31 cellular contexts compared by ENCODE assay signal in the genomic region with DNA sequence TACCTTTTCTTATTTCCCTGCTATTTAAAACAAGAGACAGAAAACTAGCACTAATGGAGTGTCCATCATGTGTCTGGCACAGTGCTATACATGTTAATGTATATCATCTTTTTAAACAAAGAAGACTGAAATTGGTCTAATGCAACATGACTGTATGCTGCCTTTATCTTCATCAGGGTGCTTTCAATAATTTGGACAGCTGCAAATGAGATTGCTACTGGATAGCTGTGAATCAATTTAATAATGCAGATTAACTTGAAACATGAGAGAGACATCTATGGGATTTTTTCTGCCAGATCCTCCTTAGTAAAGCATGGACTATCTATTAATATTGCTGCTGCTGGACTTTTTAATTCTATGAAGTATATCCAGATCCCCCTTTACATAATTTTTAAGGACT.
"Had no signal": no experiment of that assay in that cellular context is flagged by ENCODE, and none has a peak within 500 bp of the region (broad histone marks: within the 10 kb centered on the region; RNA-seq: fewer than 3 reads in every experiment).

No MANE protein-coding gene starts in this region.

- H3K4me3 ChIP-seq: adrenal gland, ascending aorta, body of pancreas, breast epithelium, cardiac muscle cell had no signal

- H3K27ac ChIP-seq: adrenal gland, ascending aorta, body of pancreas, brain microvascular endothelial cell, breast epithelium, cardiac muscle cell had no signal

- H3K27me3 ChIP-seq: adrenal gland, ascending aorta, body of pancreas, brain microvascular endothelial cell, breast epithelium, cardiac muscle cell had no signal

- H3K9me3 ChIP-seq: adrenal gland, ascending aorta, body of pancreas, breast epithelium had no signal

- H3K4me1 ChIP-seq: adrenal gland, ascending aorta, body of pancreas, breast epithelium had no signal

- H3K36me3 ChIP-seq: adrenal gland, ascending aorta, brain microvascular endothelial cell, breast epithelium, cardiac muscle cell had no signal

- ATAC-seq: activated naive CD4-positive, alpha-beta T cell treated with anti-CD3 and anti-CD28 coated beads, Interleukin-2, amount 50 U/mL, for 72 hours; activated naive CD8-positive, alpha-beta T cell treated with anti-CD3 and anti-CD28 coated beads, Interleukin-2, amount 50 U/mL, for 24 hours; activated T-cell treated with anti-CD3 and anti-CD28 coated beads, Interleukin-2, amount 50 U/mL, for 4 hours; activated T-cell treated with anti-CD3 and anti-CD28 coated beads, Interleukin-2, amount 50 U/mL, for 72 hours; activated T-helper 17 cell treated with anti-CD3 and anti-CD28 coated beads, Interleukin-2, amount 50 U/mL, for 72 hours; body of pancreas had no signal

- DNase-seq: activated effector memory CD4-positive, alpha-beta T cell treated with anti-CD3 and anti-CD28 coated beads, Interleukin-2, amount 50 U/mL, for 16 hours; activated effector memory CD4-positive, alpha-beta T cell treated with Interleukin-2 at 50 U/mL for 16 hours; activated gamma-delta T cell; activated gamma-delta T cell treated with Interleukin-2 at 50 U/mL for 16 hours; activated naive CD4-positive, alpha-beta T cell; activated naive CD4-positive, alpha-beta T cell treated with anti-CD3 and anti-CD28 coated beads for 36 hours; activated naive CD4-positive, alpha-beta T cell treated with anti-CD3 and anti-CD28 coated beads, Interleukin-2, amount 10 ng/mL, durations not matched to agents 7 days and 5 days; activated naive CD4-positive, alpha-beta T cell treated with anti-CD3 and anti-CD28 coated beads, Interleukin-2, amount 50 U/mL, for 16 hours; activated naive CD4-positive, alpha-beta T cell treated with Interleukin-2 at 50 U/mL for 16 hours; activated naive CD8-positive, alpha-beta T cell treated with anti-CD3 and anti-CD28 coated beads for 36 hours; activated naive CD8-positive, alpha-beta T cell treated with anti-CD3 and anti-CD28 coated beads, Interleukin-2, amount 10 ng/mL, durations not matched to agents 7 days and 5 days; activated naive CD8-positive, alpha-beta T cell treated with anti-CD3 and anti-CD28 coated beads, Interleukin-2, amount 50 U/mL, for 24 hours; activated T-cell treated with anti-CD3 and anti-CD28 coated beads, Interleukin-2, amount 50 U/mL, for 24 hours; activated T-cell treated with anti-CD3 and anti-CD28 coated beads, Interleukin-2, amount 50 U/mL, for 4 hours; activated T-cell treated with anti-CD3 and anti-CD28 coated beads, Interleukin-2, amount 50 U/mL, for 48 hours; activated T-cell treated with anti-CD3 and anti-CD28 coated beads, Interleukin-2, amount 50 U/mL, for 72 hours; adrenal gland; amniotic stem cell; amygdala; anterior cingulate cortex; aorta; body of pancreas; brain microvascular endothelial cell; caudate nucleus; central memory CD4-positive, alpha-beta T cell; cerebellar nuclear complex had no signal
